ENCODE assay signal across 9 cellular contexts in genomic region chr12:11762723-11763326, GRCh38.
A peak's percentile ranks its signal among the peaks of the same experiment; 100 is the strongest.
DNase-seq lines count a peak whose midpoint lies in the region; ATAC-seq and TF ChIP-seq lines count a peak whose summit lies in the region.
"Had no signal": no experiment of that assay in that cellular context is flagged by ENCODE, and none has a peak within 500 bp of the region (broad histone marks: within the 10 kb centered on the region; RNA-seq: fewer than 3 reads in every experiment).

No MANE protein-coding gene starts in this region.

- TF ChIP-seq CTCF in lung (IDR thresholded peaks at IDR 0.05; ENCODE audit: control extremely low read depth, extremely low read depth): no peak

- no peak overlapping the region for H2BK120ac ChIP-seq in neuronal stem cell (ENCODE audit: low read depth, low read length)

- H2BK12ac ChIP-seq in neuronal stem cell (ENCODE audit: low read length): no peak overlapping the region

- no peak overlapping the region for H3K14ac ChIP-seq in neuronal stem cell (ENCODE audit: low read length)

- no peak overlapping the region for H2AFZ ChIP-seq in neuronal stem cell (ENCODE audit: low read length)

- peaks cover 31 to 39% of the 10 kb centered on the region in 2 donors for H3K4me1 ChIP-seq in lung (ENCODE audit: control insufficient read depth in 2 of 2, insufficient read depth in 2 of 2, low read length in 2 of 2)
- peaks cover 13 to 15% of the 10 kb centered on the region in 2 donors for H3K4me1 ChIP-seq in neuronal stem cell (ENCODE audit: control insufficient read depth in 2 of 2, insufficient read depth in 1 of 2, low read depth in 1 of 2, low read length in 2 of 2)

- H3K9me3 ChIP-seq in lung (ENCODE audit: control insufficient read depth in 2 of 2, insufficient read depth in 1 of 2, low read length in 1 of 2) (no peaks in the 10 kb centered on the region), neuronal stem cell (replicated peaks in 1 of 2; ENCODE audit: control insufficient read depth in 2 of 2, insufficient read depth in 1 of 2, low read depth in 1 of 2, low read length in 2 of 2) (no peaks in the 10 kb centered on the region)

- ATAC-seq in GM19395 (IDR thresholded peaks at IDR 0.05; ENCODE audit: unreplicated experiment) (peak; percentile 39), lung (ENCODE audit: insufficient read depth, low FRiP score) (peak; percentile 32), HG02623 (IDR thresholded peaks at IDR 0.05; ENCODE audit: unreplicated experiment) (no peak), HG03469 (IDR thresholded peaks at IDR 0.05; ENCODE audit: unreplicated experiment) (no peak)

- H4K91ac ChIP-seq in neuronal stem cell (ENCODE audit: low read depth, low read length, poor library complexity): no peak overlapping the region

- peak overlapping the region in 1 of 2 donors; percentile 64 for H3K27ac ChIP-seq in lung (ENCODE audit: low read depth in 1 of 2, low read length in 1 of 2)
- no peak overlapping the region for H3K27ac ChIP-seq in neuronal stem cell (replicated peaks; ENCODE audit: low read length)

- no peak overlapping the region for H2BK15ac ChIP-seq in neuronal stem cell (ENCODE audit: low read length)

- no peaks in the 10 kb centered on the region for H3K27me3 ChIP-seq in lung (ENCODE audit: control insufficient read depth, insufficient read depth)
- no peaks in the 10 kb centered on the region for H3K27me3 ChIP-seq in neuronal stem cell (ENCODE audit: control insufficient read depth in 3 of 3, insufficient read depth in 3 of 3, low read depth in 1 of 3, low read length in 3 of 3)

- H3K4me3 ChIP-seq in lung (no peak overlapping the region), neuronal stem cell (ENCODE audit: low read length in 2 of 2) (no peak overlapping the region)

- no peak overlapping the region for H3K18ac ChIP-seq in neuronal stem cell (ENCODE audit: low read length)

- WGBS in lung, 2 donors: 58 to 66% methylated on average over 9 of the region's 9 CpGs
- WGBS in neuronal stem cell (ENCODE audit: extremely low coverage in 2 of 2, insufficient read length in 2 of 2, insufficient replicate concordance in 1 of 2), 2 donors: no CpG with 5 or more reads among the region's 9 CpGs

- H3K4ac ChIP-seq in neuronal stem cell (ENCODE audit: low read length): no peak overlapping the region

- H3K36me3 ChIP-seq in lung (ENCODE audit: control insufficient read depth in 2 of 2, insufficient read depth in 2 of 2, low read length in 2 of 2) (no peaks in the 10 kb centered on the region), neuronal stem cell (replicated peaks in 1 of 2; ENCODE audit: control insufficient read depth in 2 of 2, insufficient read depth in 2 of 2, low read length in 2 of 2) (peaks cover 0 to 6% of the 10 kb centered on the region in 2 donors)

- no peak overlapping the region for H3K9ac ChIP-seq in neuronal stem cell (ENCODE audit: low read depth, low read length, poor library complexity)

- no peak overlapping the region for H3K23ac ChIP-seq in neuronal stem cell (ENCODE audit: low read depth, low read length, poor library complexity)

- DNase-seq in CD1c-positive myeloid dendritic cell (ENCODE audit: extremely low spot score) (peak; percentile 75), NOMO-1 (lab: John Stamatoyannopoulos, UW; ENCODE audit: unreplicated experiment in 2 of 2) (peak; percentile 44 to 68), lung (ENCODE audit: low spot score) (no peak), ureter (ENCODE audit: low spot score) (no peak), neuronal stem cell (ENCODE audit: low spot score) (no peak)
- DNase-seq: T-helper 2 cell had no signal

- H3K4me2 ChIP-seq in neuronal stem cell (ENCODE audit: insufficient read depth, low read length, poor library complexity, severe bottlenecking): no peak overlapping the region

- H4K8ac ChIP-seq in neuronal stem cell (ENCODE audit: low read depth, low read length): no peak overlapping the region

- no peak overlapping the region for H2BK5ac ChIP-seq in neuronal stem cell (ENCODE audit: low read length)

- H2AK5ac ChIP-seq in neuronal stem cell (ENCODE audit: low read depth, low read length): no peak overlapping the region

- no peaks in the 10 kb centered on the region for H3K79me1 ChIP-seq in neuronal stem cell (ENCODE audit: low read depth, low read length)

Comparison
In these comparisons a context has a peak if more than half of its experiments do, and no peak if none do; other contexts are left out.
1. DNase-seq: peak in CD1c-positive myeloid dendritic cell (single experiment) and NOMO-1 (2 of 2); none in lung (single experiment), ureter (single experiment) and neuronal stem cell (single experiment).
2. ATAC-seq: peak in GM19395 (single experiment) and lung (single experiment); none in HG02623 (single experiment) and HG03469 (single experiment).